Comparison of ENCODE assay signal across 21 cellular contexts in the genomic region with DNA sequence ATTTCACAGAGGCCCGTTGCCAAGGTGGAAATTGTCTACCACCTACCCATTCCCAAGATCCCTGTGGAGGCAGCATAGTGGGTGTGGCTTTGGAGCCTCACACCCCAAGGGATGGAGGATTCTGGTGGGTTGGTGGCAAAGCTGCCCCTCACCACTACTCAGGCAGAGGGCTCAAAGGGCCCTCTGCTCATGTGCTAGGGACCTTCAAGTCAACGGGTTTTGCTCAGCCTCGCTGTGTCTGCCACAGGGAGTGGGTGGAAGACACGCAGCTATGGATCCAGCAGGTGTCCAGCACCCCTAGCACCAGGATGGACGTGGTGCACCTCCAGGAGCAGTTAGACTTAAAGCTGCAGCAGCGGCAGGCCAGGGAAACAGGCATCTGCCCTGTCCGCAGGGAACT. TPM values are rescaled to one million over a fixed set of nuclear protein-coding genes. Genes with fewer than 3 reads are reported as not detected.
DNase-seq lines count a peak whose midpoint lies in the region; ATAC-seq, FAIRE-seq and TF ChIP-seq lines count a peak whose summit lies in the region.
"Had no signal": no experiment of that assay in that cellular context is flagged by ENCODE, and none has a peak within 500 bp of the region (broad histone marks: within the 10 kb centered on the region; RNA-seq: fewer than 3 reads in every experiment).

No MANE protein-coding gene starts in this region.

- H3K36me3 Mint-ChIP-seq in T-helper 17 cell (ENCODE audit: low read depth) (peaks cover 3% of the 10 kb centered on the region), neural crest cell (ENCODE audit: low read depth) (peaks cover 14% of the 10 kb centered on the region)

- no peak overlapping the region for H2BK15ac ChIP-seq in H1 (ENCODE audit: low read length)

- peak overlapping the region; percentile 82; the same call in 1 of the 2 replicates for H2AK5ac ChIP-seq in H1 (ENCODE audit: low read depth, low read length)

- no peak overlapping the region for H2BK120ac ChIP-seq in H1 (replicated peaks; ENCODE audit: low read depth, low read length)

- H3K9me3 ChIP-seq in T-helper 17 cell (ENCODE audit: control insufficient read depth, low read length, poor library complexity, severe bottlenecking): no peaks in the 10 kb centered on the region
- H3K9me3 ChIP-seq in H1 (ENCODE audit: insufficient read depth in 2 of 2, low read depth in 1 of 2, low read length in 1 of 2): 0 out of 4 replicates have a peak, but pooled peaks cover 0 to 2% of the 10 kb centered on the region in 2 experiments
- H3K9me3 ChIP-seq: BE2C had no signal

- H3K9ac ChIP-seq in H1 (replicated peaks in 1 of 4; ENCODE audit: extremely low read depth in 1 of 4, low read depth in 3 of 4, low read length in 3 of 4): no peak overlapping the region

- H3K36me3 ChIP-seq in H1 (ENCODE audit: control insufficient read depth in 2 of 4, insufficient read depth in 4 of 4, low read length in 3 of 4): 0 out of 8 replicates have a peak, but pooled peaks cover 0 to 6% (median 0%) of the 10 kb centered on the region in 4 experiments
- H3K36me3 ChIP-seq: BE2C had no signal

- CTCF ChIA-PET in H1 (lab: Charles Lee; ENCODE audit: partially characterized antibody): no interaction called here

- 86% methylated on average over 7 of the region's 7 CpGs; no CpG with 5 or more reads in 1 of the 2 experiments for WGBS in H1 (ENCODE audit: extremely low coverage in 1 of 2, insufficient coverage in 1 of 2, insufficient read length in 1 of 2, insufficient replicate concordance in 2 of 2, low coverage in 1 of 2, low lambda C conversion rate in 2 of 2, missing lambda C conversion rate in 1 of 2), 2 experiments

- peak overlapping the region; percentile 19 for H3K27ac Mint-ChIP-seq in T-helper 17 cell
- H3K27ac Mint-ChIP-seq in neural crest cell (ENCODE audit: unreplicated experiment): no peak overlapping the region
- H3K27ac Mint-ChIP-seq: CD14-positive monocyte; CD8-positive, alpha-beta T cell; IgD-negative memory B cell had no signal

- no peak for TF ChIP-seq POLR2A in H1 (IDR thresholded peaks at IDR 0.05; ENCODE audit: control extremely low read depth in 1 of 2, low read depth in 2 of 2, low read length in 2 of 2)

- H3K23ac ChIP-seq in H1 (ENCODE audit: insufficient read length): no peak overlapping the region

- H4K5ac ChIP-seq in H1 (ENCODE audit: insufficient read length, low read depth, low read length): no peak overlapping the region

- H2BK12ac ChIP-seq in H1 (ENCODE audit: low read depth, low read length): no peak overlapping the region

- H3K4me3 Mint-ChIP-seq in T-helper 17 cell (no peak overlapping the region), neural crest cell (peak overlapping the region; percentile 97)
- H3K4me3 Mint-ChIP-seq: CD14-positive monocyte; CD8-positive, alpha-beta T cell; HFFc6; IgD-negative memory B cell had no signal

- H3K4me1 ChIP-seq in H1 (replicated peaks in 1 of 4; ENCODE audit: control insufficient read depth in 3 of 4, insufficient read depth in 4 of 4, low read length in 3 of 4): peaks cover 0 to 6% (median 4%) of the 10 kb centered on the region in 4 experiments; a peak in 6 of 7 replicates
- H3K4me1 ChIP-seq: A549, BE2C, HAP-1 had no signal

- no peak overlapping the region for H3K4ac ChIP-seq in H1 (replicated peaks; ENCODE audit: insufficient read length, low read depth, low read length)

- H3K79me2 ChIP-seq in H1 (ENCODE audit: control insufficient read depth in 1 of 2, insufficient read depth in 2 of 2, low read length in 2 of 2): no peaks in the 10 kb centered on the region

- no peak overlapping the region for H4K91ac ChIP-seq in H1 (replicated peaks; ENCODE audit: insufficient read length, low read length)

- no peaks in the 10 kb centered on the region for H4K20me1 ChIP-seq in H1 (replicated peaks in 1 of 2; ENCODE audit: control insufficient read depth in 1 of 2, insufficient read depth in 2 of 2, low read length in 2 of 2)

- H3K79me1 ChIP-seq in H1 (ENCODE audit: low read depth, low read length): no peaks in the 10 kb centered on the region; the same call in 1 of the 2 replicates

- ATAC-seq in T-helper 17 cell (no peak), GM19351 (IDR thresholded peaks at IDR 0.05; ENCODE audit: unreplicated experiment) (no peak), HG03520 (IDR thresholded peaks at IDR 0.05; ENCODE audit: unreplicated experiment) (no peak)
- ATAC-seq: CD8-positive, alpha-beta T cell had no signal

- H2BK20ac ChIP-seq in H1 (ENCODE audit: low read length): no peak overlapping the region

- H3K4me1 Mint-ChIP-seq in T-helper 17 cell (peaks cover 13% of the 10 kb centered on the region), neural crest cell (peaks cover 24% of the 10 kb centered on the region)

- H3K4me2 ChIP-seq in H1 (ENCODE audit: insufficient read depth in 1 of 2, low read depth in 2 of 2, low read length in 2 of 2): no peak overlapping the region
- H3K4me2 ChIP-seq: A549 had no signal

- H2BK5ac ChIP-seq in H1 (ENCODE audit: low read depth, low read length): no peak overlapping the region

- 0 out of 2 replicates have a peak overlapping the region, but pooled peaks have one; percentile 72 for H4K8ac ChIP-seq in H1 (ENCODE audit: extremely low read depth, insufficient read depth, low read length)

- H3K4me3 ChIP-seq in H1 (ENCODE audit: extremely low read depth in 1 of 4, insufficient read depth in 2 of 4, low read depth in 3 of 4, low read length in 4 of 4): no peak overlapping the region
- H3K4me3 ChIP-seq: A549, HAP-1 had no signal

- H3K27me3 Mint-ChIP-seq in T-helper 17 cell (peaks cover 13% of the 10 kb centered on the region), neural crest cell (ENCODE audit: low read depth) (no peaks in the 10 kb centered on the region)

- no peak for FAIRE-seq in H1 (lab: Jason Lieb, UNC)
- FAIRE-seq: A549, D721Med, G401.6, GM12891 had no signal

- no peak for TF ChIP-seq RAD21 in H1 (IDR thresholded peaks at IDR 0.05 in 1 of 2, conservative IDR thresholded peaks at IDR 0.05 in 1 of 2; ENCODE audit: low read depth in 2 of 2, low read length in 2 of 2)

- H3K23me2 ChIP-seq in H1 (ENCODE audit: low read depth, low read length): no peaks in the 10 kb centered on the region

- H3K9me3 Mint-ChIP-seq in neural crest cell: no peaks in the 10 kb centered on the region
- H3K9me3 Mint-ChIP-seq: CD8-positive, alpha-beta T cell; IgD-negative memory B cell had no signal

- POLR2A ChIA-PET in H1 (lab: Charles Lee; ENCODE audit: partially characterized antibody): interaction anchor here (0.7 kb wide), 1 partner anchor 70 kb away, joined by 3 read pairs; no protein-coding TSS in a partner anchor

- DNase-seq in T-helper 17 cell (no peak), H1 (ENCODE audit: low read depth in 1 of 2, low spot score in 2 of 2) (no peak), neural crest cell (ENCODE audit: low read depth, low spot score) (no peak), amniotic stem cell (lab: John Stamatoyannopoulos, UW) (no peak)
- DNase-seq: BE2C; CD8-positive, alpha-beta T cell; COR-L47; DMS153; DMS79 treated with DMSO at 0.1 percent for 48 hours; EL; GOT3; HFFc6 had no signal

- no peak for TF ChIP-seq EP300 in H1 (IDR thresholded peaks at IDR 0.05; ENCODE audit: borderline replicate concordance in 1 of 2, low read depth in 2 of 2, low read length in 2 of 2)

- no peak overlapping the region for H3K27ac ChIP-seq in H1 (ENCODE audit: low read depth, low read length)
- H3K27ac ChIP-seq: A549 had no signal

- H3K18ac ChIP-seq in H1 (ENCODE audit: extremely low read depth, low read length): no peak overlapping the region

- no peak overlapping the region for H3K14ac ChIP-seq in H1 (ENCODE audit: insufficient read length)

- H2AFZ ChIP-seq in H1 (ENCODE audit: low read length): no peak overlapping the region

- no peak overlapping the region for H3K56ac ChIP-seq in H1 (replicated peaks; ENCODE audit: insufficient read length, low read depth, low read length)

- TF ChIP-seq CTCF in H1 (IDR thresholded peaks at IDR 0.05; ENCODE audit: control extremely low read depth in 1 of 3, insufficient read depth in 1 of 3, low read depth in 1 of 3, low read length in 3 of 3): no peak
- no peak for TF ChIP-seq CTCF in neural crest cell (conservative IDR thresholded peaks at IDR 0.05)

- H3K27me3 ChIP-seq in H1 (replicated peaks in 1 of 4; ENCODE audit: control insufficient read depth in 3 of 4, extremely low read depth in 1 of 4, insufficient read depth in 3 of 4, low read length in 3 of 4): no peaks in the 10 kb centered on the region
- H3K27me3 ChIP-seq: BE2C had no signal

RNA-seq across cellular contexts. Expression of gene DNALI1, which starts 2.3 kb away (rescaled TPM):
- total RNA-seq in T-helper 17 cell: not detected
- total RNA-seq in H1 (2021; fragmentation: NEBNext Ultra II Directional; extraction: Animal tissue kit (Norgen Biotek cat#: 25700)): 9.5 and 11.3 TPM in 2 replicates
- polyA plus RNA-seq in H1 (2011; rRNA removed): 8.9 and 10.9 TPM in 2 replicates
- 14.0 TPM for polyA plus RNA-seq in H1 (2011; cell fraction: cytosol; rRNA removed)
- polyA plus RNA-seq in H1 (2011; cell fraction: nucleus; rRNA removed): 16.1 TPM
- 16.4 to 23.1 TPM (median 20.9 TPM) in 4 replicates for polyA plus RNA-seq in H1 (2012, experiment 1 of 2)
- polyA plus RNA-seq in H1 (2012, experiment 2 of 2): 5.1 TPM
- 10.6 TPM for polyA plus RNA-seq in H1 (2013, experiment 1 of 2)
- polyA plus RNA-seq in H1 (2013, experiment 2 of 2): 11.6 TPM
- 7.2 and 9.9 TPM in 2 replicates for polyA minus RNA-seq in H1 (2011; rRNA and poly(A)+ RNA removed)
- polyA minus RNA-seq in H1 (2011; cell fraction: cytosol; rRNA and poly(A)+ RNA removed): 5.9 TPM
- 13.5 TPM for polyA minus RNA-seq in H1 (2011; cell fraction: nucleus; rRNA and poly(A)+ RNA removed)
- 28.6 and 30.6 TPM in 2 replicates for total RNA-seq in neural crest cell
- total RNA-seq: CD8-positive, alpha-beta T cell had no signal
- polyA plus RNA-seq: A549, CD14-positive monocyte, IgD-negative memory B cell had no signal

RNA-seq across cellular contexts. Expression of gene SNIP1, which starts 5.0 kb away (rescaled TPM):
- total RNA-seq in T-helper 17 cell (10 to 100 TPM; 51.1 to 58.5 TPM), neural crest cell (22.4 and 23.0 TPM in 2 replicates)
- 14.8 and 15.7 TPM in 2 replicates for total RNA-seq in H1 (2021; fragmentation: NEBNext Ultra II Directional; extraction: Animal tissue kit (Norgen Biotek cat#: 25700))
- polyA plus RNA-seq in H1 (2011; rRNA removed): 3.7 and 6.3 TPM in 2 replicates
- polyA plus RNA-seq in H1 (2011; cell fraction: cytosol; rRNA removed): 5.1 TPM
- polyA plus RNA-seq in H1 (2011; cell fraction: nucleus; rRNA removed): 7.3 TPM
- polyA plus RNA-seq in H1 (2012, experiment 1 of 2): 6.5 to 9.5 TPM (median 7.4 TPM) in 4 replicates
- polyA plus RNA-seq in H1 (2012, experiment 2 of 2): 2.7 TPM
- polyA plus RNA-seq in H1 (2013, experiment 1 of 2): 5.4 TPM
- polyA plus RNA-seq in H1 (2013, experiment 2 of 2): 5.0 TPM
- polyA minus RNA-seq in H1 (2011; rRNA and poly(A)+ RNA removed): 6.3 TPM in 2 replicates
- polyA minus RNA-seq in H1 (2011; cell fraction: cytosol; rRNA and poly(A)+ RNA removed): 7.1 TPM
- polyA minus RNA-seq in H1 (2011; cell fraction: nucleus; rRNA and poly(A)+ RNA removed): 18.4 TPM

RNA-seq across cellular contexts. Expression of gene GNL2, which starts 36.7 kb away (rescaled TPM):
- total RNA-seq in T-helper 17 cell: 10 to 100 TPM; 54.9 to 59.9 TPM
- 88.3 and 95.6 TPM in 2 replicates for total RNA-seq in H1 (2021; fragmentation: NEBNext Ultra II Directional; extraction: Animal tissue kit (Norgen Biotek cat#: 25700))
- 14.0 and 22.2 TPM in 2 replicates for polyA plus RNA-seq in H1 (2011; rRNA removed)
- polyA plus RNA-seq in H1 (2011; cell fraction: cytosol; rRNA removed): 48.1 TPM
- 42.9 TPM for polyA plus RNA-seq in H1 (2011; cell fraction: nucleus; rRNA removed)
- polyA plus RNA-seq in H1 (2012, experiment 1 of 2): 99.8 to 147 TPM (median 109 TPM) in 4 replicates
- polyA plus RNA-seq in H1 (2012, experiment 2 of 2): 5.4 TPM
- polyA plus RNA-seq in H1 (2013, experiment 1 of 2): 160 TPM
- polyA plus RNA-seq in H1 (2013, experiment 2 of 2): 161 TPM
- 61.5 and 65.6 TPM in 2 replicates for polyA minus RNA-seq in H1 (2011; rRNA and poly(A)+ RNA removed)
- 62.8 TPM for polyA minus RNA-seq in H1 (2011; cell fraction: cytosol; rRNA and poly(A)+ RNA removed)
- 123 TPM for polyA minus RNA-seq in H1 (2011; cell fraction: nucleus; rRNA and poly(A)+ RNA removed)
- total RNA-seq in neural crest cell: 73.1 and 76.6 TPM in 2 replicates

RNA-seq across cellular contexts. Expression of gene MEAF6, which starts 44.5 kb away (rescaled TPM):
- 10 to 100 TPM; 54.7 to 58.0 TPM for total RNA-seq in T-helper 17 cell
- total RNA-seq in H1 (2021; fragmentation: NEBNext Ultra II Directional; extraction: Animal tissue kit (Norgen Biotek cat#: 25700)): 36.9 and 38.8 TPM in 2 replicates
- polyA plus RNA-seq in H1 (2011; rRNA removed): 12.7 and 23.0 TPM in 2 replicates
- polyA plus RNA-seq in H1 (2011; cell fraction: cytosol; rRNA removed): 25.2 TPM
- polyA plus RNA-seq in H1 (2011; cell fraction: nucleus; rRNA removed): 11.0 TPM
- 29.3 to 41.8 TPM (median 33.7 TPM) in 4 replicates for polyA plus RNA-seq in H1 (2012, experiment 1 of 2)
- 14.8 TPM for polyA plus RNA-seq in H1 (2012, experiment 2 of 2)
- polyA plus RNA-seq in H1 (2013, experiment 1 of 2): 26.5 TPM
- polyA plus RNA-seq in H1 (2013, experiment 2 of 2): 27.5 TPM
- 10.3 and 12.0 TPM in 2 replicates for polyA minus RNA-seq in H1 (2011; rRNA and poly(A)+ RNA removed)
- 9.3 TPM for polyA minus RNA-seq in H1 (2011; cell fraction: cytosol; rRNA and poly(A)+ RNA removed)
- polyA minus RNA-seq in H1 (2011; cell fraction: nucleus; rRNA and poly(A)+ RNA removed): 10.8 TPM
- 77.3 and 83.4 TPM in 2 replicates for total RNA-seq in neural crest cell
